1 cellular context compared by ENCODE assay signal in the genomic region with DNA sequence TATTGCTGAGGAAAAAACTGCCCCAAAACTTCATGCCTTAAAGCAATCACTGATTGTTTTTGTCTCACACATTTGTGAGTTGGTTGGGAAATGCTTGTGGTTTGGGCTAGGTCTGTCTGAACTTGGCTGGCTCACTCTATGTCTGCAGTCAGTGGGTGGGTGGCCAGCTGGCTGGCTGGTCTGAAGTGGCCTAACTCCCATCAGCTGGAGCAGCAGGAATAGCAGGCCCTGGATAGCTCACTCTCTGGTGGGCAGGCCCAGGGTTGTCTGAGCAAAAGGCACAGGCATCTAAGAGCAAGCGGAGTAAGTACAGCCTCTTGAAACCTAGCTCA.
TF ChIP-seq lines count a peak whose summit lies in the region.

No MANE protein-coding gene starts in this region.

TF ChIP-seq in HepG2, 621 proteins besides CTCF, POLR2A, EP300 and RAD21:
- TF ChIP-seq, protein P1, sequence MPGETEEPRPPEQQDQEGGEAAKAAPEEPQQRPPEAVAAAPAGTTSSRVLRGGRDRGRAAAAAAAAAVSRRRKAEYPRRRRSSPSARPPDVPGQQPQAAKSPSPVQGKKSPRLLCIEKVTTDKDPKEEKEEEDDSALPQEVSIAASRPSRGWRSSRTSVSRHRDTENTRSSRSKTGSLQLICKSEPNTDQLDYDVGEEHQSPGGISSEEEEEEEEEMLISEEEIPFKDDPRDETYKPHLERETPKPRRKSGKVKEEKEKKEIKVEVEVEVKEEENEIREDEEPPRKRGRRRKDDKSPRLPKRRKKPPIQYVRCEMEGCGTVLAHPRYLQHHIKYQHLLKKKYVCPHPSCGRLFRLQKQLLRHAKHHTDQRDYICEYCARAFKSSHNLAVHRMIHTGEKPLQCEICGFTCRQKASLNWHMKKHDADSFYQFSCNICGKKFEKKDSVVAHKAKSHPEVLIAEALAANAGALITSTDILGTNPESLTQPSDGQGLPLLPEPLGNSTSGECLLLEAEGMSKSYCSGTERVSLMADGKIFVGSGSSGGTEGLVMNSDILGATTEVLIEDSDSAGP (CRISPR knock-in tag; IDR thresholded peaks at IDR 0.05; ENCODE audit: borderline replicate concordance): no peak
- TF ChIP-seq, protein P2, sequence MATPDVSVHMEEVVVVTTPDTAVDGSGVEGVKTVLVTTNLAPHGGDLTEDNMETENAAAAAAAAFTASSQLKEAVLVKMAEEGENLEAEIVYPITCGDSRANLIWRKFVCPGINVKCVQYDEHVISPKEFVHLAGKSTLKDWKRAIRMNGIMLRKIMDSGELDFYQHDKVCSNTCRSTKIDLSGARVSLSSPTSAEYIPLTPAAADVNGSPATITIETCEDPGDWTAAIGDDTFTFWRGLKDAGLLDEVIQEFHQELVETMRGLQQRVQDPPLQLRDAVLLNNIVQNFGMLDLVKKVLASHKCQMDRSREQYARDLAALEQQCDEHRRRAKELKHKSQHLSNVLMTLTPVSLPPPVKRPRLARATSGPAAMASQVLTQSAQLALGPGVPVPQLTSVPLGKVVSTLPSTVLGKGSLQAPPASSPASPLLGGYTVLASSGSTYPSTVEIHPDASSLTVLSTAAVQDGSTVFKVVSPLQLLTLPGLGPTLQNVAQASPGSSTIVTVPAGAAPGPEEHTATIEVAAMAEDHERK (CRISPR knock-in tag; IDR thresholded peaks at IDR 0.05; ENCODE audit: low read depth): no peak
- TF ChIP-seq ASH2L (IDR thresholded peaks at IDR 0.05; ENCODE audit: insufficient read length, low read depth, low read length) (no peak), RXRA (CRISPR knock-in tag; IDR thresholded peaks at IDR 0.05) (no peak), POGZ (CRISPR knock-in tag; IDR thresholded peaks at IDR 0.05) (no peak), KLF16 (CRISPR knock-in tag; IDR thresholded peaks at IDR 0.05) (no peak), AKAP8 (CRISPR knock-in tag; IDR thresholded peaks at IDR 0.05) (no peak), ARHGAP35 (CRISPR knock-in tag; IDR thresholded peaks at IDR 0.05; ENCODE audit: borderline replicate concordance) (no peak), MZF1 (CRISPR knock-in tag; IDR thresholded peaks at IDR 0.05; ENCODE audit: borderline replicate concordance) (no peak), GATAD2A (CRISPR knock-in tag; IDR thresholded peaks at IDR 0.05) (no peak), ZNF674 (CRISPR knock-in tag; IDR thresholded peaks at IDR 0.05; ENCODE audit: low read depth) (no peak), ZNF563 (CRISPR knock-in tag; IDR thresholded peaks at IDR 0.05) (no peak)
- TF ChIP-seq, protein P3, sequence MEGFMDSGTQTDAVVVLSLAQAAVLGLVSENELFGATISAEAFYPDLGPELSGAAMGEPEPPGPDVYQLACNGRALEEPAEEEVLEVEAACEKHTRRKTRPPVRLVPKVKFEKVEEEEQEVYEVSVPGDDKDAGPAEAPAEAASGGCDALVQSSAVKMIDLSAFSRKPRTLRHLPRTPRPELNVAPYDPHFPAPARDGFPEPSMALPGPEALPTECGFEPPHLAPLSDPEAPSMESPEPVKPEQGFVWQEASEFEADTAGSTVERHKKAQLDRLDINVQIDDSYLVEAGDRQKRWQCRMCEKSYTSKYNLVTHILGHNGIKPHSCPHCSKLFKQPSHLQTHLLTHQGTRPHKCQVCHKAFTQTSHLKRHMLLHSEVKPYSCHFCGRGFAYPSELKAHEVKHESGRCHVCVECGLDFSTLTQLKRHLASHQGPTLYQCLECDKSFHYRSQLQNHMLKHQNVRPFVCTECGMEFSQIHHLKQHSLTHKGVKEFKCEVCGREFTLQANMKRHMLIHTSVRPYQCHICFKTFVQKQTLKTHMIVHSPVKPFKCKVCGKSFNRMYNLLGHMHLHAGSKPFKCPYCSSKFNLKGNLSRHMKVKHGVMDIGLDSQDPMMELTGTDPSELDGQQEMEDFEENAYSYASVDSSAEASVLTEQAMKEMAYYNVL (CRISPR knock-in tag; IDR thresholded peaks at IDR 0.05; ENCODE audit: borderline replicate concordance): no peak
- TF ChIP-seq, protein P4, sequence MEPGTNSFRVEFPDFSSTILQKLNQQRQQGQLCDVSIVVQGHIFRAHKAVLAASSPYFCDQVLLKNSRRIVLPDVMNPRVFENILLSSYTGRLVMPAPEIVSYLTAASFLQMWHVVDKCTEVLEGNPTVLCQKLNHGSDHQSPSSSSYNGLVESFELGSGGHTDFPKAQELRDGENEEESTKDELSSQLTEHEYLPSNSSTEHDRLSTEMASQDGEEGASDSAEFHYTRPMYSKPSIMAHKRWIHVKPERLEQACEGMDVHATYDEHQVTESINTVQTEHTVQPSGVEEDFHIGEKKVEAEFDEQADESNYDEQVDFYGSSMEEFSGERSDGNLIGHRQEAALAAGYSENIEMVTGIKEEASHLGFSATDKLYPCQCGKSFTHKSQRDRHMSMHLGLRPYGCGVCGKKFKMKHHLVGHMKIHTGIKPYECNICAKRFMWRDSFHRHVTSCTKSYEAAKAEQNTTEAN (CRISPR knock-in tag; conservative IDR thresholded peaks at IDR 0.05): no peak
- TF ChIP-seq, protein P5, sequence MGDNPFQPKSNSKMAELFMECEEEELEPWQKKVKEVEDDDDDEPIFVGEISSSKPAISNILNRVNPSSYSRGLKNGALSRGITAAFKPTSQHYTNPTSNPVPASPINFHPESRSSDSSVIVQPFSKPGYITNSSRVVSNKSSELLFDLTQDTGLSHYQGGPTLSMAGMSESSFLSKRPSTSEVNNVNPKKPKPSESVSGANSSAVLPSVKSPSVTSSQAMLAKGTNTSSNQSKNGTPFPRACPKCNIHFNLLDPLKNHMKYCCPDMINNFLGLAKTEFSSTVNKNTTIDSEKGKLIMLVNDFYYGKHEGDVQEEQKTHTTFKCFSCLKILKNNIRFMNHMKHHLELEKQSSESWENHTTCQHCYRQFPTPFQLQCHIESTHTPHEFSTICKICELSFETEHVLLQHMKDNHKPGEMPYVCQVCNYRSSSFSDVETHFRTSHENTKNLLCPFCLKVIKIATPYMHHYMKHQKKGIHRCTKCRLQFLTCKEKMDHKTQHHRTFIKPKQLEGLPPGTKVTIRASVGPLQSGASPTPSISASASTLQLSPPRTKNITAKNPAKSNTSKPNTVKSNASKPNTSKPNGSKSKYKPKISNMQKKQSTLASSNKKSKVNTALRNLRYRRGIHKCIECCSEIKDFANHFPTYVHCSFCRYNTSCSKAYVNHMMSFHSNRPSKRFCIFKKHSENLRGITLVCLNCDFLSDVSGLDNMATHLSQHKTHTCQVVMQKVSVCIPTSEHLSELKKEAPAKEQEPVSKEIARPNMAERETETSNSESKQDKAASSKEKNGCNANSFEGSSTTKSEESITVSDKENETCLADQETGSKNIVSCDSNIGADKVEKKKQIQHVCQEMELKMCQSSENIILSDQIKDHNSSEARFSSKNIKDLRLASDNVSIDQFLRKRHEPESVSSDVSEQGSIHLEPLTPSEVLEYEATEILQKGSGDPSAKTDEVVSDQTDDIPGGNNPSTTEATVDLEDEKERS (CRISPR knock-in tag; IDR thresholded peaks at IDR 0.05): no peak
- TF ChIP-seq, protein P6, sequence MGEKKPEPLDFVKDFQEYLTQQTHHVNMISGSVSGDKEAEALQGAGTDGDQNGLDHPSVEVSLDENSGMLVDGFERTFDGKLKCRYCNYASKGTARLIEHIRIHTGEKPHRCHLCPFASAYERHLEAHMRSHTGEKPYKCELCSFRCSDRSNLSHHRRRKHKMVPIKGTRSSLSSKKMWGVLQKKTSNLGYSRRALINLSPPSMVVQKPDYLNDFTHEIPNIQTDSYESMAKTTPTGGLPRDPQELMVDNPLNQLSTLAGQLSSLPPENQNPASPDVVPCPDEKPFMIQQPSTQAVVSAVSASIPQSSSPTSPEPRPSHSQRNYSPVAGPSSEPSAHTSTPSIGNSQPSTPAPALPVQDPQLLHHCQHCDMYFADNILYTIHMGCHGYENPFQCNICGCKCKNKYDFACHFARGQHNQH (CRISPR knock-in tag; IDR thresholded peaks at IDR 0.05): no peak
- TF ChIP-seq, protein P7, sequence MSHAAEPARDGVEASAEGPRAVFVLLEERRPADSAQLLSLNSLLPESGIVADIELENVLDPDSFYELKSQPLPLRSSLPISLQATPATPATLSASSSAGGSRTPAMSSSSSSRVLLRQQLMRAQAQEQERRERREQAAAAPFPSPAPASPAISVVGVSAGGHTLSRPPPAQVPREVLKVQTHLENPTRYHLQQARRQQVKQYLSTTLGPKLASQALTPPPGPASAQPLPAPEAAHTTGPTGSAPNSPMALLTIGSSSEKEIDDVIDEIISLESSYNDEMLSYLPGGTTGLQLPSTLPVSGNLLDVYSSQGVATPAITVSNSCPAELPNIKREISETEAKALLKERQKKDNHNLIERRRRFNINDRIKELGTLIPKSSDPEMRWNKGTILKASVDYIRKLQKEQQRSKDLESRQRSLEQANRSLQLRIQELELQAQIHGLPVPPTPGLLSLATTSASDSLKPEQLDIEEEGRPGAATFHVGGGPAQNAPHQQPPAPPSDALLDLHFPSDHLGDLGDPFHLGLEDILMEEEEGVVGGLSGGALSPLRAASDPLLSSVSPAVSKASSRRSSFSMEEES (CRISPR knock-in tag; IDR thresholded peaks at IDR 0.05): no peak
